Comparison of ENCODE assay signal across 10 cellular contexts in the genomic region with DNA sequence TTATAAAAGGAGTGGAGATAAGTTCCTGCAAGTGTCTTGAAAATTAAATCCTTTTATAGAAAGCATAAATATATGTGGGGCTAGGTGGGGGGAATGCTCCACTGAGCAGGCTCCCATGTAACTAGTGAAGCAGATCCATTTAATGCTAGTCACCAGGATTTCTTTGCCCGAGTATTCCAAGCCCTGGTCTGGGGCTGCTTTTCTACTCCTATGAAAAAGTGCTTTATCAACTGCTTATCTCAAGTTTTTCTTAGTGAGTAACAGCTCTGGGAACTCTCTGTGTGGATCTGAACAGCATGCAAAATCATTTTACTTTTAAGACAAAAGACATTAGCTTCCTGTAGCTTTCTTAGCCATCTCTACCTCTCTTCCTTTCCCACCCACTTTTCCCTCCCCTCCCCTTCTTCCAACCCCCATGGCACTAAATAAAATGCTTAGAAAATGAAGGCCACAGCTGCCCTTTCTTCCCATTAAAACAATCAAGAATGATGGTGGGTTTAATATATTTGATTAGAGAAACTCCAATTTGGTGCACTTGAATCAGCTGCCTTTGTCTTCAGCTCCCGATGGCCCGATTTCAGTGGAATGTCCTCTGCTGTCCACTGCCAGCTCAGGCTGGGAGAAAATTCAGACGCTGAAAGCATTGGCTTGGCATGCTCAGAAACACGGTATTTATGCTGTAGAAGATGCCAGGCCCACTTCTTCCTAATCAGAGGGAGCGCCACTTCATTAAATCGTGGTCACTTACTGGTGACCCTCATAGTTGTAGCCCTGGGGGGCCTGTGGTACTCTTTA.
DNase-seq lines count a peak whose midpoint lies in the region; ATAC-seq and TF ChIP-seq lines count a peak whose summit lies in the region.
"Had no signal": no experiment of that assay in that cellular context is flagged by ENCODE, and none has a peak within 500 bp of the region (broad histone marks: within the 10 kb centered on the region; RNA-seq: fewer than 3 reads in every experiment).

No MANE protein-coding gene starts in this region.

- DNase-seq in CD4-positive, alpha-beta memory T cell: no peak
- DNase-seq in Right ventricle myocardium superior (no peak), putamen (ENCODE audit: low spot score) (peak; percentile 58), NCI-H526 treated with DMSO at 0.1 percent for 48 hours (lab: John Stamatoyannopoulos, UW) (no peak), SHP77 (lab: John Stamatoyannopoulos, UW) (no peak), PC-3 (no peak), COLO829 (ENCODE audit: low spot score) (no peak)
- DNase-seq: NCI-H2107 had no signal

- no peaks in the 10 kb centered on the region for H3K9me2 ChIP-seq in PC-3 (replicated peaks; ENCODE audit: low read length)

- H3K79me2 ChIP-seq in PC-3 (ENCODE audit: low read length): no peaks in the 10 kb centered on the region

- no peaks in the 10 kb centered on the region for H3K36me3 ChIP-seq in CD4-positive, alpha-beta memory T cell (ENCODE audit: insufficient read depth, low read length)
- H3K36me3 ChIP-seq in PC-3 (ENCODE audit: low read depth, low read length): no peaks in the 10 kb centered on the region

- H3K4me3 ChIP-seq in CD4-positive, alpha-beta memory T cell (ENCODE audit: low read length in 2 of 2): no peak overlapping the region
- H3K4me3 ChIP-seq in PC-3 (ENCODE audit: low read length): no peak overlapping the region

- no peak overlapping the region for H3K4me2 ChIP-seq in PC-3 (ENCODE audit: low read length)

- H3K4me1 Mint-ChIP-seq in CD4-positive, alpha-beta memory T cell: peaks cover 55 to 71% (median 66%) of the 10 kb centered on the region in 4 donors
- peaks cover 48% of the 10 kb centered on the region for H3K4me1 Mint-ChIP-seq in activated T-helper 17 cell treated with anti-CD3 and anti-CD28 coated beads, Interleukin-2, amount 50 U/mL, for 72 hours

- intact Hi-C loops in CD4-positive, alpha-beta memory T cell (cut with micrococcal nuclease): no loop called here
- intact Hi-C loops in Right ventricle myocardium superior (cut with DNase I) (no loop called here), PC-3 (cut with micrococcal nuclease) (no loop called here)

- H3K9me3 Mint-ChIP-seq in CD4-positive, alpha-beta memory T cell: no peaks in the 10 kb centered on the region
- H3K9me3 Mint-ChIP-seq in activated T-helper 17 cell treated with anti-CD3 and anti-CD28 coated beads, Interleukin-2, amount 50 U/mL, for 72 hours: no peaks in the 10 kb centered on the region
- H3K9me3 Mint-ChIP-seq: WTC11 had no signal

- TF ChIP-seq CTCF in PC-3 (conservative IDR thresholded peaks at IDR 0.05; ENCODE audit: low read depth, low read length): no peak

- H4K20me1 ChIP-seq in PC-3 (ENCODE audit: low read length): no peaks in the 10 kb centered on the region

- no peak overlapping the region for H2AFZ ChIP-seq in PC-3 (ENCODE audit: low read length)

- peak overlapping the region in 7 of 8 donors; percentile 48 to 90 (median 83) for H3K4me3 Mint-ChIP-seq in CD4-positive, alpha-beta memory T cell
- peak overlapping the region; percentile 93 for H3K4me3 Mint-ChIP-seq in activated T-helper 17 cell treated with anti-CD3 and anti-CD28 coated beads, Interleukin-2, amount 50 U/mL, for 72 hours
- H3K4me3 Mint-ChIP-seq: WTC11 had no signal

- H3K36me3 Mint-ChIP-seq in CD4-positive, alpha-beta memory T cell: peaks cover 0 to 3% of the 10 kb centered on the region in 2 donors
- no peaks in the 10 kb centered on the region for H3K36me3 Mint-ChIP-seq in activated T-helper 17 cell treated with anti-CD3 and anti-CD28 coated beads, Interleukin-2, amount 50 U/mL, for 72 hours (ENCODE audit: low read depth)
- H3K36me3 Mint-ChIP-seq: WTC11 had no signal

- H3K27ac Mint-ChIP-seq in CD4-positive, alpha-beta memory T cell: peak overlapping the region; percentile 95 to 98 (median 96)
- peak overlapping the region; percentile 93 for H3K27ac Mint-ChIP-seq in activated T-helper 17 cell treated with anti-CD3 and anti-CD28 coated beads, Interleukin-2, amount 50 U/mL, for 72 hours
- H3K27ac Mint-ChIP-seq: WTC11 had no signal

- H3K4me1 ChIP-seq in CD4-positive, alpha-beta memory T cell (ENCODE audit: insufficient read depth, low read length): peaks cover 62% of the 10 kb centered on the region
- peaks cover 7% of the 10 kb centered on the region; the same call in 1 of the 2 replicates for H3K4me1 ChIP-seq in PC-3 (ENCODE audit: insufficient read depth, low read length)

- H3F3A ChIP-seq in PC-3 (ENCODE audit: low read length, unreplicated experiment): no peaks in the 10 kb centered on the region

- peak overlapping the region; percentile 56 for H3K27ac ChIP-seq in CD4-positive, alpha-beta memory T cell (ENCODE audit: low read depth, low read length)
- no peak overlapping the region for H3K27ac ChIP-seq in PC-3 (ENCODE audit: low read length)

- POLR2A ChIA-PET in CD4-positive, alpha-beta memory T cell (lab: Charles Lee; ENCODE audit: partially characterized antibody): interaction anchor here (0.8 to 5.2 kb wide), 14 partner anchors 13 to 476 kb away, joined by 3 to 36 read pairs (median 6); a partner anchor contains a TSS
- POLR2A ChIA-PET in PC-3 (lab: Charles Lee; ENCODE audit: unreplicated experiment): no interaction called here

- no peaks in the 10 kb centered on the region for H3K9me3 ChIP-seq in CD4-positive, alpha-beta memory T cell (ENCODE audit: control insufficient read depth in 1 of 2, low read length in 2 of 2)
- no peaks in the 10 kb centered on the region for H3K9me3 ChIP-seq in PC-3 (ENCODE audit: low read length)

- CTCF ChIA-PET in CD4-positive, alpha-beta memory T cell (lab: Charles Lee; ENCODE audit: partially characterized antibody): interaction anchor here (1.0 to 3.3 kb wide), 11 partner anchors 9 to 492 kb away, joined by 3 to 11 read pairs (median 5); no protein-coding TSS in a partner anchor
- CTCF ChIA-PET in PC-3 (lab: Charles Lee): no interaction called here

- no TSS peak for BruUV-seq in PC-3 (replicated peaks; lab: Mats Ljungman, UMichigan)

- H3K9ac ChIP-seq in PC-3 (ENCODE audit: low read length): no peak overlapping the region

- no peaks in the 10 kb centered on the region for H3K27me3 ChIP-seq in CD4-positive, alpha-beta memory T cell (ENCODE audit: insufficient read depth, low read length)
- no peaks in the 10 kb centered on the region for H3K27me3 ChIP-seq in PC-3 (ENCODE audit: low read length)

- no peak for ATAC-seq in activated T-helper 17 cell treated with anti-CD3 and anti-CD28 coated beads, Interleukin-2, amount 50 U/mL, for 72 hours (replicated peaks)
- ATAC-seq in Right ventricle myocardium superior (ENCODE audit: poor library complexity): peak; percentile 49
- no peak for ATAC-seq in PC-3
- ATAC-seq: WTC11 had no signal

- no peaks in the 10 kb centered on the region for H3K27me3 Mint-ChIP-seq in CD4-positive, alpha-beta memory T cell
- H3K27me3 Mint-ChIP-seq in activated T-helper 17 cell treated with anti-CD3 and anti-CD28 coated beads, Interleukin-2, amount 50 U/mL, for 72 hours: no peaks in the 10 kb centered on the region
